In the genomic region with DNA sequence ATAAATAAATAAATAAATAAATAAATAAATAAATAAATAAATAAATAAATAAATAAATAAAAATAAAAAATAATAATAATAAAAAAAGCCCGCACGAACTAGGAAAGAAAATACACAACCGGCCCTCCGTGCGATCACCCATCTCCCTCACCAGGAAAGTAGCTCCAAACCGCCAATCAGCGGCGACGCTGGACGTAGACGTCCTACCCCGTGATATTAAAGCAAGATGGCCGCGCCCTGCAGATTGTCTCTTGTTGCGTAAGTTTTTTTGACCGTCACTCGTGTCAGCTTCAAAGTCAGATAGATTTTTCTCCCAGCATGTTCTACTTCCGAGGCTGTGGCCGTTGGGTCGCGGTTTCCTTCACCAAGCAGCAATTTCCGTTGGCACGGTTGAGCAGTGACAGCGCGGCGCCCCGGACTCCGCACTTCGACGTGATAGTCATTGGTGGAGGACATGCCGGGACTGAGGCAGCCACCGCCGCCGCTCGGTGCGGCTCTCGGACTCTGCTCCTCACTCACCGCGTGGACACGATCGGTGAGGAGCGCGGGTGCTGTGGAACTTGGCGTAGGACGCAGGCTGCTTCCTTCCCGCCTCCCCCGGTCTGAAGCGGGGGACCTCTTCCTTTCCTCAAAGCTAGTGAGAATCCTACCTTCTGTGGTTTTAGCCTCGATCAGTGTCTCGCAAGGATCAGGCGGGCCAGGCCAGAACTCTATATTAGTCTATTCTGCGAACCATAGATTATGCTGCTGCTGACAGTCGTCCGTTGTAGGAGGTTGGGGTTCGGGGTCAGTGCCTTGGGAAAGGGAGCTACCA, we compare ENCODE assay signal across 8 cellular contexts. TPM values are rescaled to one million over a fixed set of nuclear protein-coding genes. Genes with fewer than 3 reads are reported as not detected.
A peak's percentile ranks its signal among the peaks of the same experiment; 100 is the strongest.
DNase-seq lines count a peak whose midpoint lies in the region; ATAC-seq, FAIRE-seq and TF ChIP-seq lines count a peak whose summit lies in the region.

A gene with protein sequence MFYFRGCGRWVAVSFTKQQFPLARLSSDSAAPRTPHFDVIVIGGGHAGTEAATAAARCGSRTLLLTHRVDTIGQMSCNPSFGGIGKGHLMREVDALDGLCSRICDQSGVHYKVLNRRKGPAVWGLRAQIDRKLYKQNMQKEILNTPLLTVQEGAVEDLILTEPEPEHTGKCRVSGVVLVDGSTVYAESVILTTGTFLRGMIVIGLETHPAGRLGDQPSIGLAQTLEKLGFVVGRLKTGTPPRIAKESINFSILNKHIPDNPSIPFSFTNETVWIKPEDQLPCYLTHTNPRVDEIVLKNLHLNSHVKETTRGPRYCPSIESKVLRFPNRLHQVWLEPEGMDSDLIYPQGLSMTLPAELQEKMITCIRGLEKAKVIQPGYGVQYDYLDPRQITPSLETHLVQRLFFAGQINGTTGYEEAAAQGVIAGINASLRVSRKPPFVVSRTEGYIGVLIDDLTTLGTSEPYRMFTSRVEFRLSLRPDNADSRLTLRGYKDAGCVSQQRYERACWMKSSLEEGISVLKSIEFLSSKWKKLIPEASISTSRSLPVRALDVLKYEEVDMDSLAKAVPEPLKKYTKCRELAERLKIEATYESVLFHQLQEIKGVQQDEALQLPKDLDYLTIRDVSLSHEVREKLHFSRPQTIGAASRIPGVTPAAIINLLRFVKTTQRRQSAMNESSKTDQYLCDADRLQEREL (plus strand): TSS at position 201 of the 814 bp plus-strand sequence. CDS start 118 bp downstream, at position 319.

- H3K36me3 ChIP-seq in mucosa of descending colon (ENCODE audit: low read depth), result no peaks in the 10 kb centered on the region

- FAIRE-seq in D721Med (lab: Jason Lieb, UNC), result no peak

- no peak for TF ChIP-seq CTCF in D721Med (IDR thresholded peaks at IDR 0.05; ENCODE audit: insufficient read depth, missing control alignments)
- TF ChIP-seq CTCF in mucosa of descending colon (IDR thresholded peaks at IDR 0.05), result no peak

- H3K4me3 ChIP-seq in mucosa of descending colon, result peak within 1 kb of the TSS; percentile 91

- ATAC-seq in GM21515 (IDR thresholded peaks at IDR 0.05; ENCODE audit: unreplicated experiment) (peak; percentile 94), mucosa of descending colon (peak; percentile 98)

- DNase-seq in D721Med (ENCODE audit: insufficient read length, low spot score), result peak; percentile 87
- peak; percentile 93 for DNase-seq in HuH-7 (ENCODE audit: low spot score)
- peak; percentile 97 for DNase-seq in OCI-M1 (lab: John Stamatoyannopoulos, UW)
- DNase-seq in activated T-cell treated with anti-CD3 and anti-CD28 coated beads for 24 hours (ENCODE audit: low read depth), result peak; percentile 77
- DNase-seq in epidermal melanocyte (ENCODE audit: insufficient read length, low spot score), result peak; percentile 92
- peak; percentile 89 to 96 (median 94) for DNase-seq in mucosa of descending colon
- DNase-seq in stimulated activated CD8-positive, alpha-beta memory T cell treated with anti-CD3 and anti-CD28 coated beads, Interleukin-4, amount 100 ng/mL, for 24 hours (ENCODE audit: low read depth), result peak; percentile 73

- H3K4me1 ChIP-seq in mucosa of descending colon (ENCODE audit: low read depth), result peaks cover 15% of the 10 kb centered on the region

- H3K9me3 ChIP-seq in mucosa of descending colon, result no peaks in the 10 kb centered on the region

- intact Hi-C loops in mucosa of descending colon (cut with DNase I, micrococcal nuclease), result no loop called here

RNA-seq across cellular contexts. Expression of the gene that starts here (rescaled TPM):
- total RNA-seq in mucosa of descending colon, result 10 to 100 TPM; 21.5 to 36.4 (median 31.9) TPM

Comparison
In these comparisons a context has a peak if more than half of its experiments do, and no peak if none do; other contexts are left out.
1. Peak in every context shown above with its lines: DNase-seq, ATAC-seq and H3K4me3 ChIP-seq.